20 cellular contexts compared by ENCODE assay signal in genomic region chr17:72754513-72754912, GRCh38.
"Had no signal": no experiment of that assay in that cellular context is flagged by ENCODE, and none has a peak within 500 bp of the region (broad histone marks: within the 10 kb centered on the region; RNA-seq: fewer than 3 reads in every experiment).

No MANE protein-coding gene starts in this region.

- H3K27me3 ChIP-seq: ascending aorta, cardiac muscle cell, tibial artery, vagina had no signal

- H3K9me3 ChIP-seq: ascending aorta, tibial artery, vagina had no signal

- DNase-seq: activated CD4-positive, alpha-beta T cell treated with anti-CD3 and anti-CD28 coated beads, Interleukin-2, amount 50 U/mL, for 4 hours; activated effector memory CD4-positive, alpha-beta T cell treated with anti-CD3 and anti-CD28 coated beads, Interleukin-2, amount 50 U/mL, for 16 hours; activated T-cell treated with anti-CD3 and anti-CD28 coated beads, Interleukin-2, amount 50 U/mL, for 72 hours; effector CD8-positive, alpha-beta T cell; foreskin melanocyte; hypothalamus; islet precursor cell; nephron progenitor cell; occipital lobe; stimulated activated CD4-positive, alpha-beta T cell treated with anti-CD3 and anti-CD28 coated beads, Interleukin-12 subunit alpha, Interleukin-12 subunit beta, amount 100 ng/mL, for 4 hours; stimulated activated CD4-positive, alpha-beta T cell treated with anti-CD3 and anti-CD28 coated beads, Interleukin-1b, Interleukin-23, amount 100 ng/mL, for 48 hours; stimulated activated CD8-positive, alpha-beta memory T cell treated with anti-CD3 and anti-CD28 coated beads, Interleukin-4, amount 100 ng/mL, for 48 hours; stimulated activated naive CD4-positive, alpha-beta T cell treated with Interleukin-2 at 50 U/mL for 16 hours; T-helper 2 cell; tibial artery; WERI-Rb-1 had no signal

- H3K36me3 ChIP-seq: ascending aorta, cardiac muscle cell, tibial artery, vagina had no signal

- H3K4me3 ChIP-seq: ascending aorta, cardiac muscle cell, tibial artery, vagina had no signal

- H3K27ac ChIP-seq: ascending aorta, cardiac muscle cell, tibial artery, vagina, WERI-Rb-1 had no signal

- H3K4me1 ChIP-seq: ascending aorta, tibial artery, vagina had no signal

- ATAC-seq: activated T-cell treated with anti-CD3 and anti-CD28 coated beads, Interleukin-2, amount 50 U/mL, for 72 hours; left lobe of liver had no signal
